ENCODE assay signal across 8 cellular contexts in the genomic region with DNA sequence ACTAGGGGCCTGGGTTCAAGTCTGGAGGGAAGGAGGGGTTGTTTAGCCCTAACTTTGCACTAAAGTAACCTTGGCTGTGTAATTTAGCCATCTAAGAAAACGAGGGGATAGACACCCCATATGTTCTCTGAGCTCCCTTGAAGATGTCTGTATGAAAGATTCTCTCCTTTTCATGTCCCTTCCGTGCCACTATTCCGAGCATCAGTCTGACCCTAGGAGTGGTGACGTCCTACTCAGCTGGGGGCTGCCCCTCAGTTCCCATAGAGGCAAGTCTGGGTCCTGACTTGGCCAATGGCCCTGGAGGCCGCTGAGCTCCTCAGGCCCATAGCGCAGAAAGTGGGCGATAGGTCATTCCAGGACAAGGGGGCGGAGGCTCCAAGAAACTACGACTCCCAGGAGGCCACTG. TPM values are rescaled to one million over a fixed set of nuclear protein-coding genes. Genes with fewer than 3 reads are reported as not detected.
DNase-seq lines count a peak whose midpoint lies in the region; ATAC-seq, FAIRE-seq and TF ChIP-seq lines count a peak whose summit lies in the region.

No MANE protein-coding gene starts in this region.

- dilution Hi-C loops in endothelial cell of umbilical vein (cut with MboI; ENCODE audit: extremely low pct_ligation_motif_present, low sequenced_read_pairs): no loop called here

- peak overlapping the region; percentile 99 for H3K4me3 Mint-ChIP-seq in CD8-positive, alpha-beta T cell
- peak overlapping the region; percentile 90 for H3K4me3 Mint-ChIP-seq in osteocyte (ENCODE audit: unreplicated experiment)

- in situ Hi-C loops in Panc1 (cut with HindIII; ENCODE audit: low pct_unique_long_range_greater_than_20kb, low sequenced_read_pairs): no loop called here

- H3K4me1 Mint-ChIP-seq in CD8-positive, alpha-beta T cell (ENCODE audit: low read depth): peaks cover 28% of the 10 kb centered on the region
- peaks cover 37% of the 10 kb centered on the region for H3K4me1 Mint-ChIP-seq in osteocyte (ENCODE audit: unreplicated experiment)

- TF ChIP-seq CTCF in CD8-positive, alpha-beta T cell (IDR thresholded peaks at IDR 0.05): no peak
- TF ChIP-seq CTCF in Panc1 (IDR thresholded peaks at IDR 0.05): no peak
- no peak for TF ChIP-seq CTCF in endothelial cell of umbilical vein (IDR thresholded peaks at IDR 0.05; ENCODE audit: extremely low read depth in 1 of 2, insufficient read depth in 1 of 2, low read depth in 1 of 2, low read length in 2 of 2)
- TF ChIP-seq CTCF in osteocyte (IDR thresholded peaks at IDR 0.05): no peak

- no peak for DNase-seq in CD8-positive, alpha-beta T cell
- no peak for DNase-seq in Panc1 (ENCODE audit: low read depth, low spot score)
- no peak for DNase-seq in endothelial cell of umbilical vein (ENCODE audit: low read depth, low spot score)
- DNase-seq in osteocyte (ENCODE audit: extremely low spot score, unreplicated experiment): no peak
- no peak for DNase-seq in SW480 (ENCODE audit: low spot score)
- DNase-seq in NCI-H146 treated with DMSO at 0.1 percent for 48 hours (lab: John Stamatoyannopoulos, UW; ENCODE audit: unreplicated experiment): no peak
- no peak for DNase-seq in NCI-H526 (lab: John Stamatoyannopoulos, UW)
- DNase-seq in SW 1271 (lab: John Stamatoyannopoulos, UW): no peak

- H3K27ac ChIP-seq in CD8-positive, alpha-beta T cell (ENCODE audit: low read depth, low read length): peak overlapping the region; percentile 83
- H3K27ac ChIP-seq in Panc1 (ENCODE audit: low read length) (peak overlapping the region; percentile 85), endothelial cell of umbilical vein (ENCODE audit: insufficient read depth, low read depth, low read length) (peak overlapping the region; percentile 52)

- H3K79me2 ChIP-seq in endothelial cell of umbilical vein (ENCODE audit: control insufficient read depth, insufficient read depth, low read length): peaks cover 3% of the 10 kb centered on the region

- no peaks in the 10 kb centered on the region for H4K20me1 ChIP-seq in endothelial cell of umbilical vein (replicated peaks; ENCODE audit: control insufficient read depth, extremely low read depth, insufficient read depth, low read length)

- ATAC-seq in CD8-positive, alpha-beta T cell: no peak
- no peak for ATAC-seq in Panc1

- no peaks in the 10 kb centered on the region for H3K9me3 ChIP-seq in CD8-positive, alpha-beta T cell (ENCODE audit: low read length)
- H3K9me3 ChIP-seq in Panc1 (ENCODE audit: control insufficient read depth, insufficient read depth, low read depth, low read length): no peaks in the 10 kb centered on the region
- no peaks in the 10 kb centered on the region for H3K9me3 ChIP-seq in endothelial cell of umbilical vein (replicated peaks; ENCODE audit: control insufficient read depth, insufficient read depth, low read length)

- peak overlapping the region; percentile 100 for H3K27ac Mint-ChIP-seq in CD8-positive, alpha-beta T cell
- H3K27ac Mint-ChIP-seq in osteocyte (ENCODE audit: unreplicated experiment): peak overlapping the region; percentile 96

- H3K4me1 ChIP-seq in CD8-positive, alpha-beta T cell (ENCODE audit: insufficient read depth, low read length): peaks cover 11% of the 10 kb centered on the region
- peaks cover 13% of the 10 kb centered on the region for H3K4me1 ChIP-seq in Panc1 (ENCODE audit: control insufficient read depth, insufficient read depth, low read length)
- peaks cover 14% of the 10 kb centered on the region for H3K4me1 ChIP-seq in endothelial cell of umbilical vein (ENCODE audit: control insufficient read depth, extremely low read depth, insufficient read depth, low read length)

- H3K9ac ChIP-seq in endothelial cell of umbilical vein (replicated peaks; ENCODE audit: extremely low read depth, insufficient read depth, low read length): no peak overlapping the region

- H3K4me3 ChIP-seq in CD8-positive, alpha-beta T cell (ENCODE audit: low read depth, low read length): peak overlapping the region; percentile 71
- H3K4me3 ChIP-seq in Panc1 (ENCODE audit: low read depth in 2 of 2, low read length in 2 of 2) (peak overlapping the region; percentile 85 to 92), endothelial cell of umbilical vein (replicated peaks in 1 of 3; ENCODE audit: insufficient read depth in 1 of 3, low read depth in 1 of 3, low read length in 3 of 3) (peak overlapping the region in 2 of 3 experiments; percentile 20 to 24)

- peak overlapping the region; percentile 82 for H3K4me2 ChIP-seq in endothelial cell of umbilical vein (ENCODE audit: insufficient read depth, low read length)

- H3K27me3 Mint-ChIP-seq in CD8-positive, alpha-beta T cell (ENCODE audit: low read depth): no peaks in the 10 kb centered on the region
- peaks cover 7% of the 10 kb centered on the region for H3K27me3 Mint-ChIP-seq in osteocyte (ENCODE audit: unreplicated experiment)

- no peaks in the 10 kb centered on the region for H3K9me1 ChIP-seq in endothelial cell of umbilical vein (replicated peaks; ENCODE audit: control insufficient read depth, extremely low read depth, insufficient read depth, low read length)

- intact Hi-C loops in CD8-positive, alpha-beta T cell (cut with DNase I, micrococcal nuclease): loop anchor here (5.0 kb wide), 5 partner anchors 429 to 1069 kb away; partner anchors contain the start of genes ALG11 (in 1 of the 2), ATP7B (in 1 of the 2), SUGT1 (in 1 of the 2) and VPS36 (in 1 of the 2)
- intact Hi-C loops in Panc1 (cut with micrococcal nuclease; ENCODE audit: unreplicated experiment) (no loop called here), endothelial cell of umbilical vein (cut with micrococcal nuclease) (loop anchor here (5.0 to 10.0 kb wide), 5 partner anchors 144 to 541 kb away; partner anchors contain the start of genes ALG11, ATP7B, FAM124A and NEK5)

- POLR2A ChIA-PET in CD8-positive, alpha-beta T cell (lab: Charles Lee): interaction anchor here (1.0 to 1.4 kb wide), 3 partner anchors 62 to 220 kb away, joined by 3 to 23 read pairs (median 4); partner anchors contain the start of gene INTS6
- POLR2A ChIA-PET in Panc1 (lab: Charles Lee): no interaction called here
- POLR2A ChIA-PET in endothelial cell of umbilical vein (lab: Charles Lee): interaction anchor here (2.3 kb wide), 1 partner anchor 131 kb away, joined by 22 read pairs; the partner anchor contains the start of gene INTS6

- H3K36me3 ChIP-seq in CD8-positive, alpha-beta T cell (ENCODE audit: insufficient read depth, low read length): no peaks in the 10 kb centered on the region
- H3K36me3 ChIP-seq in Panc1 (ENCODE audit: control insufficient read depth, insufficient read depth, low read length) (no peaks in the 10 kb centered on the region), endothelial cell of umbilical vein (ENCODE audit: control insufficient read depth in 2 of 2, extremely low read depth in 1 of 2, insufficient read depth in 2 of 2, low read length in 2 of 2) (no peaks in the 10 kb centered on the region)

- peak overlapping the region; percentile 94 for H2AFZ ChIP-seq in endothelial cell of umbilical vein (ENCODE audit: low read depth, low read length)

- no peak for FAIRE-seq in endothelial cell of umbilical vein (lab: Jason Lieb, UNC)

- no peaks in the 10 kb centered on the region for H3K27me3 ChIP-seq in CD8-positive, alpha-beta T cell (ENCODE audit: insufficient read depth, low read length)
- H3K27me3 ChIP-seq in Panc1 (ENCODE audit: control insufficient read depth, insufficient read depth, low read length) (no peaks in the 10 kb centered on the region), endothelial cell of umbilical vein (ENCODE audit: control insufficient read depth in 2 of 2, insufficient read depth in 2 of 2, low read length in 2 of 2) (no peaks in the 10 kb centered on the region)

- H3K9me3 Mint-ChIP-seq in CD8-positive, alpha-beta T cell: no peaks in the 10 kb centered on the region
- H3K9me3 Mint-ChIP-seq in osteocyte (ENCODE audit: unreplicated experiment): no peaks in the 10 kb centered on the region

- TF ChIP-seq POLR2A in endothelial cell of umbilical vein (IDR thresholded peaks at IDR 0.05; ENCODE audit: low read depth, low read length): no peak

- CTCF ChIA-PET in CD8-positive, alpha-beta T cell (lab: Charles Lee): interaction anchor here (1.1 kb wide), 1 partner anchor 128 kb away, joined by 3 read pairs; no protein-coding TSS in a partner anchor
- CTCF ChIA-PET in Panc1 (lab: Charles Lee): no interaction called here
- CTCF ChIA-PET in endothelial cell of umbilical vein (lab: Charles Lee): interaction anchor here (0.8 to 1.2 kb wide), 4 partner anchors 24 to 214 kb away, joined by 3 read pairs; no protein-coding TSS in a partner anchor

- no TSS peak for BruUV-seq in Panc1 (replicated peaks; lab: Mats Ljungman, UMichigan)
- BruUV-seq in endothelial cell of umbilical vein (replicated peaks; lab: Mats Ljungman, UMichigan): TSS peak; percentile 64

- peaks cover 8% of the 10 kb centered on the region for H3K36me3 Mint-ChIP-seq in CD8-positive, alpha-beta T cell
- no peaks in the 10 kb centered on the region for H3K36me3 Mint-ChIP-seq in osteocyte (ENCODE audit: unreplicated experiment)

TF ChIP-seq in endothelial cell of umbilical vein, 7 proteins besides CTCF, POLR2A, EP300 and RAD21 (continues in another document):
- TF ChIP-seq, protein P1, sequence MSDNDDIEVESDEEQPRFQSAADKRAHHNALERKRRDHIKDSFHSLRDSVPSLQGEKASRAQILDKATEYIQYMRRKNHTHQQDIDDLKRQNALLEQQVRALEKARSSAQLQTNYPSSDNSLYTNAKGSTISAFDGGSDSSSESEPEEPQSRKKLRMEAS (IDR thresholded peaks at IDR 0.05; ENCODE audit: insufficient read depth, insufficient read length): no peak
- no peak for TF ChIP-seq MYC (IDR thresholded peaks at IDR 0.05; ENCODE audit: low read depth, low read length)
- no peak for TF ChIP-seq JUN (IDR thresholded peaks at IDR 0.05; ENCODE audit: borderline replicate concordance, insufficient read depth, insufficient read length, low read depth)
- TF ChIP-seq GATA2 (IDR thresholded peaks at IDR 0.05; ENCODE audit: insufficient read depth, insufficient read length, low read depth, low read length): no peak
- no peak for TF ChIP-seq EZH2 (IDR thresholded peaks at IDR 0.05; ENCODE audit: borderline replicate concordance, low read depth, low read length, severe bottlenecking)
- no peak for TF ChIP-seq FOS (IDR thresholded peaks at IDR 0.05; ENCODE audit: borderline replicate concordance, insufficient read depth, low read length)

RNA-seq across cellular contexts. Expression of gene WDFY2, which starts 0.8 kb away (rescaled TPM):
- total RNA-seq in CD8-positive, alpha-beta T cell: 10 to 100 TPM; 17.2 to 18.6 TPM
- 7.8 TPM for total RNA-seq in Panc1 (2021; ENCODE audit: unreplicated experiment)
- polyA plus RNA-seq in Panc1 (2012; ENCODE audit: insufficient read length): 10.3 TPM
- 5.5 TPM in 2 replicates for total RNA-seq in endothelial cell of umbilical vein
- 1.6 and 2.1 TPM in 2 replicates for polyA plus RNA-seq in endothelial cell of umbilical vein
- polyA plus RNA-seq in endothelial cell of umbilical vein (2011; cell fraction: cytosol; rRNA removed): 1.0 TPM in 2 replicates
- 9.4 TPM in 2 replicates for polyA plus RNA-seq in endothelial cell of umbilical vein (2011; cell fraction: nucleus; rRNA removed)
- 2.9 and 3.6 TPM in 2 replicates for polyA plus RNA-seq in endothelial cell of umbilical vein (2012)
- polyA minus RNA-seq in endothelial cell of umbilical vein: 6.0 and 7.0 TPM in 2 replicates
- 4.2 TPM for polyA minus RNA-seq in endothelial cell of umbilical vein (2011; cell fraction: cytosol; rRNA and poly(A)+ RNA removed)
- 13.6 and 16.5 TPM in 2 replicates for polyA minus RNA-seq in endothelial cell of umbilical vein (2011; cell fraction: nucleus; rRNA and poly(A)+ RNA removed)
- 18.6 and 20.7 TPM in 2 replicates for total RNA-seq in osteocyte

Comparison
In these comparisons a context has a peak if more than half of its experiments do, and no peak if none do; other contexts are left out.
1. H3K4me3 ChIP-seq: peak in every context shown above with its lines; median percentile 88 in Panc1; 71 in CD8-positive, alpha-beta T cell; 22 in endothelial cell of umbilical vein.